Comparison of ENCODE assay signal across 1 cellular context in the genomic region with DNA sequence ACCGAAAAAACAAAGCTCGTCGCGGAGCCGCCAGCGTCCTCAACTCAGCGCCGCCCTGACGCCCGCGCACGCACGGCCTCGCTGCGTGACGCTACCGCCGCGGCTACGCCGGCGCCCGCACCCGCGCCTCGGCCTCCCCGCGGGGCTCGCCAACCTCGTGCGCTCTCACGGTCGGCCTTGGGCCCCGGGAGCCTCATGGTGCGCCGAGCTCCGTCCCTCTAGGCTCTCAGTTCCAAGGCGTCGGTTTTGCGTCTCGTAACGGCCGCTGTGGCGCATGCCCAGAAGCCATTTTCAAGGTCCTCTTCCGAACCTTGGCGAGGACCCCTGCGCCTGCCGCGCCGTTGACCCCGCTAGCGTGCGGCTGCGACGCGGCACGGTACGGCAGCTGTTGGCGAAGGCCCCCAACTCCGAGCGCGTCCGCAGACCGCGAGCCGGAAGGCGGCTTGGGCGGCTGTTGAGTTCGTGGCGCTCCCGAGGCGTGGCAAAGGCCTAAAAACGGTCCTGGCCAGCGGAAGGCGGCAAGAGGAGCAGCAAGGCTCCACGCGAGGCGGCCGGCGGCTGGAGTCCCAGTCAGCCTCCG.
A peak's percentile ranks its signal among the peaks of the same experiment; 100 is the strongest.
TF ChIP-seq lines count a peak whose summit lies in the region.

A gene (minus strand): TSS at position 64 of the 580 bp plus-strand sequence. CDS start 1,209 bp downstream, outside the sequence.

TF ChIP-seq in GM12878, 131 proteins besides CTCF, POLR2A, EP300 and RAD21 (continued from another document and continues in another):
- TF ChIP-seq STAT1 (conservative IDR thresholded peaks at IDR 0.05), result peak; percentile 56; the same call in 1 of the 2 replicates
- TF ChIP-seq, protein P1, sequence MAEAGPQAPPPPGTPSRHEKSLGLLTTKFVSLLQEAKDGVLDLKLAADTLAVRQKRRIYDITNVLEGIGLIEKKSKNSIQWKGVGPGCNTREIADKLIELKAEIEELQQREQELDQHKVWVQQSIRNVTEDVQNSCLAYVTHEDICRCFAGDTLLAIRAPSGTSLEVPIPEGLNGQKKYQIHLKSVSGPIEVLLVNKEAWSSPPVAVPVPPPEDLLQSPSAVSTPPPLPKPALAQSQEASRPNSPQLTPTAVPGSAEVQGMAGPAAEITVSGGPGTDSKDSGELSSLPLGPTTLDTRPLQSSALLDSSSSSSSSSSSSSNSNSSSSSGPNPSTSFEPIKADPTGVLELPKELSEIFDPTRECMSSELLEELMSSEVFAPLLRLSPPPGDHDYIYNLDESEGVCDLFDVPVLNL (IDR thresholded peaks at IDR 0.05; ENCODE audit: low read depth, low read length), result no peak
- TF ChIP-seq NR2C2 (IDR thresholded peaks at IDR 0.05; ENCODE audit: borderline replicate concordance, control insufficient read depth, insufficient read length, low read depth), result no peak
- TF ChIP-seq, protein P2, sequence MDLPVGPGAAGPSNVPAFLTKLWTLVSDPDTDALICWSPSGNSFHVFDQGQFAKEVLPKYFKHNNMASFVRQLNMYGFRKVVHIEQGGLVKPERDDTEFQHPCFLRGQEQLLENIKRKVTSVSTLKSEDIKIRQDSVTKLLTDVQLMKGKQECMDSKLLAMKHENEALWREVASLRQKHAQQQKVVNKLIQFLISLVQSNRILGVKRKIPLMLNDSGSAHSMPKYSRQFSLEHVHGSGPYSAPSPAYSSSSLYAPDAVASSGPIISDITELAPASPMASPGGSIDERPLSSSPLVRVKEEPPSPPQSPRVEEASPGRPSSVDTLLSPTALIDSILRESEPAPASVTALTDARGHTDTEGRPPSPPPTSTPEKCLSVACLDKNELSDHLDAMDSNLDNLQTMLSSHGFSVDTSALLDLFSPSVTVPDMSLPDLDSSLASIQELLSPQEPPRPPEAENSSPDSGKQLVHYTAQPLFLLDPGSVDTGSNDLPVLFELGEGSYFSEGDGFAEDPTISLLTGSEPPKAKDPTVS (IDR thresholded peaks at IDR 0.05; ENCODE audit: low read depth, low read length), result no peak
- TF ChIP-seq, protein P3, sequence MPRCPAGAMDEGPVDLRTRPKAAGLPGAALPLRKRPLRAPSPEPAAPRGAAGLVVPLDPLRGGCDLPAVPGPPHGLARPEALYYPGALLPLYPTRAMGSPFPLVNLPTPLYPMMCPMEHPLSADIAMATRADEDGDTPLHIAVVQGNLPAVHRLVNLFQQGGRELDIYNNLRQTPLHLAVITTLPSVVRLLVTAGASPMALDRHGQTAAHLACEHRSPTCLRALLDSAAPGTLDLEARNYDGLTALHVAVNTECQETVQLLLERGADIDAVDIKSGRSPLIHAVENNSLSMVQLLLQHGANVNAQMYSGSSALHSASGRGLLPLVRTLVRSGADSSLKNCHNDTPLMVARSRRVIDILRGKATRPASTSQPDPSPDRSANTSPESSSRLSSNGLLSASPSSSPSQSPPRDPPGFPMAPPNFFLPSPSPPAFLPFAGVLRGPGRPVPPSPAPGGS (IDR thresholded peaks at IDR 0.05; ENCODE audit: borderline replicate concordance, insufficient read depth, low read depth, low read length, poor library complexity, severe bottlenecking), result no peak
- no peak for TF ChIP-seq RBBP5 (conservative IDR thresholded peaks at IDR 0.05)
- no peak for TF ChIP-seq STAT3 (IDR thresholded peaks at IDR 0.05; ENCODE audit: low read depth, low read length)
- TF ChIP-seq RAD51 (IDR thresholded peaks at IDR 0.05), result no peak
- TF ChIP-seq, protein P4, sequence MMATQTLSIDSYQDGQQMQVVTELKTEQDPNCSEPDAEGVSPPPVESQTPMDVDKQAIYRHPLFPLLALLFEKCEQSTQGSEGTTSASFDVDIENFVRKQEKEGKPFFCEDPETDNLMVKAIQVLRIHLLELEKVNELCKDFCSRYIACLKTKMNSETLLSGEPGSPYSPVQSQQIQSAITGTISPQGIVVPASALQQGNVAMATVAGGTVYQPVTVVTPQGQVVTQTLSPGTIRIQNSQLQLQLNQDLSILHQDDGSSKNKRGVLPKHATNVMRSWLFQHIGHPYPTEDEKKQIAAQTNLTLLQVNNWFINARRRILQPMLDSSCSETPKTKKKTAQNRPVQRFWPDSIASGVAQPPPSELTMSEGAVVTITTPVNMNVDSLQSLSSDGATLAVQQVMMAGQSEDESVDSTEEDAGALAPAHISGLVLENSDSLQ (IDR thresholded peaks at IDR 0.05), result no peak
- TF ChIP-seq EZH2 (IDR thresholded peaks at IDR 0.05; ENCODE audit: borderline replicate concordance, control insufficient read depth, low read depth, low read length), result no peak
- TF ChIP-seq SREBF2 (IDR thresholded peaks at IDR 0.05; ENCODE audit: low read length), result no peak
- TF ChIP-seq BACH1 (IDR thresholded peaks at IDR 0.05; ENCODE audit: borderline replicate concordance), result peak; percentile 24; the same call in 1 of the 2 replicates
- TF ChIP-seq BRCA1 (IDR thresholded peaks at IDR 0.05; ENCODE audit: low read depth, low read length), result no peak
- TF ChIP-seq, protein P5, sequence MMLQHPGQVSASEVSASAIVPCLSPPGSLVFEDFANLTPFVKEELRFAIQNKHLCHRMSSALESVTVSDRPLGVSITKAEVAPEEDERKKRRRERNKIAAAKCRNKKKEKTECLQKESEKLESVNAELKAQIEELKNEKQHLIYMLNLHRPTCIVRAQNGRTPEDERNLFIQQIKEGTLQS (IDR thresholded peaks at IDR 0.05; ENCODE audit: borderline replicate concordance, extremely low read depth, low read depth, low read length), result no peak
- TF ChIP-seq TCF3 (IDR thresholded peaks at IDR 0.05; ENCODE audit: borderline replicate concordance, insufficient read depth, low read depth, low read length), result peak; percentile 38; the same call in 1 of the 2 replicates
- TF ChIP-seq, protein P6, sequence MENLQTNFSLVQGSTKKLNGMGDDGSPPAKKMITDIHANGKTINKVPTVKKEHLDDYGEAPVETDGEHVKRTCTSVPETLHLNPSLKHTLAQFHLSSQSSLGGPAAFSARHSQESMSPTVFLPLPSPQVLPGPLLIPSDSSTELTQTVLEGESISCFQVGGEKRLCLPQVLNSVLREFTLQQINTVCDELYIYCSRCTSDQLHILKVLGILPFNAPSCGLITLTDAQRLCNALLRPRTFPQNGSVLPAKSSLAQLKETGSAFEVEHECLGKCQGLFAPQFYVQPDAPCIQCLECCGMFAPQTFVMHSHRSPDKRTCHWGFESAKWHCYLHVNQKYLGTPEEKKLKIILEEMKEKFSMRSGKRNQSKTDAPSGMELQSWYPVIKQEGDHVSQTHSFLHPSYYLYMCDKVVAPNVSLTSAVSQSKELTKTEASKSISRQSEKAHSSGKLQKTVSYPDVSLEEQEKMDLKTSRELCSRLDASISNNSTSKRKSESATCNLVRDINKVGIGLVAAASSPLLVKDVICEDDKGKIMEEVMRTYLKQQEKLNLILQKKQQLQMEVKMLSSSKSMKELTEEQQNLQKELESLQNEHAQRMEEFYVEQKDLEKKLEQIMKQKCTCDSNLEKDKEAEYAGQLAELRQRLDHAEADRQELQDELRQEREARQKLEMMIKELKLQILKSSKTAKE (IDR thresholded peaks at IDR 0.05; ENCODE audit: low read depth, poor library complexity, severe bottlenecking), result no peak
- no peak for TF ChIP-seq MEF2A (IDR thresholded peaks at IDR 0.05; ENCODE audit: insufficient read depth, low read depth, low read length)
- TF ChIP-seq, protein P7, sequence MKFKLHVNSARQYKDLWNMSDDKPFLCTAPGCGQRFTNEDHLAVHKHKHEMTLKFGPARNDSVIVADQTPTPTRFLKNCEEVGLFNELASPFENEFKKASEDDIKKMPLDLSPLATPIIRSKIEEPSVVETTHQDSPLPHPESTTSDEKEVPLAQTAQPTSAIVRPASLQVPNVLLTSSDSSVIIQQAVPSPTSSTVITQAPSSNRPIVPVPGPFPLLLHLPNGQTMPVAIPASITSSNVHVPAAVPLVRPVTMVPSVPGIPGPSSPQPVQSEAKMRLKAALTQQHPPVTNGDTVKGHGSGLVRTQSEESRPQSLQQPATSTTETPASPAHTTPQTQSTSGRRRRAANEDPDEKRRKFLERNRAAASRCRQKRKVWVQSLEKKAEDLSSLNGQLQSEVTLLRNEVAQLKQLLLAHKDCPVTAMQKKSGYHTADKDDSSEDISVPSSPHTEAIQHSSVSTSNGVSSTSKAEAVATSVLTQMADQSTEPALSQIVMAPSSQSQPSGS (IDR thresholded peaks at IDR 0.05; ENCODE audit: low read length), result no peak
- TF ChIP-seq, protein P8, sequence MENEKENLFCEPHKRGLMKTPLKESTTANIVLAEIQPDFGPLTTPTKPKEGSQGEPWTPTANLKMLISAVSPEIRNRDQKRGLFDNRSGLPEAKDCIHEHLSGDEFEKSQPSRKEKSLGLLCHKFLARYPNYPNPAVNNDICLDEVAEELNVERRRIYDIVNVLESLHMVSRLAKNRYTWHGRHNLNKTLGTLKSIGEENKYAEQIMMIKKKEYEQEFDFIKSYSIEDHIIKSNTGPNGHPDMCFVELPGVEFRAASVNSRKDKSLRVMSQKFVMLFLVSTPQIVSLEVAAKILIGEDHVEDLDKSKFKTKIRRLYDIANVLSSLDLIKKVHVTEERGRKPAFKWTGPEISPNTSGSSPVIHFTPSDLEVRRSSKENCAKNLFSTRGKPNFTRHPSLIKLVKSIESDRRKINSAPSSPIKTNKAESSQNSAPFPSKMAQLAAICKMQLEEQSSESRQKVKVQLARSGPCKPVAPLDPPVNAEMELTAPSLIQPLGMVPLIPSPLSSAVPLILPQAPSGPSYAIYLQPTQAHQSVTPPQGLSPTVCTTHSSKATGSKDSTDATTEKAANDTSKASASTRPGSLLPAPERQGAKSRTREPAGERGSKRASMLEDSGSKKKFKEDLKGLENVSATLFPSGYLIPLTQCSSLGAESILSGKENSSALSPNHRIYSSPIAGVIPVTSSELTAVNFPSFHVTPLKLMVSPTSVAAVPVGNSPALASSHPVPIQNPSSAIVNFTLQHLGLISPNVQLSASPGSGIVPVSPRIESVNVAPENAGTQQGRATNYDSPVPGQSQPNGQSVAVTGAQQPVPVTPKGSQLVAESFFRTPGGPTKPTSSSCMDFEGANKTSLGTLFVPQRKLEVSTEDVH (IDR thresholded peaks at IDR 0.05; ENCODE audit: low read depth, partially characterized antibody), result no peak
- TF ChIP-seq RB1 (IDR thresholded peaks at IDR 0.05; ENCODE audit: borderline replicate concordance), result 0 out of 2 replicates have a peak, but pooled peaks have one; percentile 75
- TF ChIP-seq IKZF2 (IDR thresholded peaks at IDR 0.05), result no peak
- TF ChIP-seq, protein P9, sequence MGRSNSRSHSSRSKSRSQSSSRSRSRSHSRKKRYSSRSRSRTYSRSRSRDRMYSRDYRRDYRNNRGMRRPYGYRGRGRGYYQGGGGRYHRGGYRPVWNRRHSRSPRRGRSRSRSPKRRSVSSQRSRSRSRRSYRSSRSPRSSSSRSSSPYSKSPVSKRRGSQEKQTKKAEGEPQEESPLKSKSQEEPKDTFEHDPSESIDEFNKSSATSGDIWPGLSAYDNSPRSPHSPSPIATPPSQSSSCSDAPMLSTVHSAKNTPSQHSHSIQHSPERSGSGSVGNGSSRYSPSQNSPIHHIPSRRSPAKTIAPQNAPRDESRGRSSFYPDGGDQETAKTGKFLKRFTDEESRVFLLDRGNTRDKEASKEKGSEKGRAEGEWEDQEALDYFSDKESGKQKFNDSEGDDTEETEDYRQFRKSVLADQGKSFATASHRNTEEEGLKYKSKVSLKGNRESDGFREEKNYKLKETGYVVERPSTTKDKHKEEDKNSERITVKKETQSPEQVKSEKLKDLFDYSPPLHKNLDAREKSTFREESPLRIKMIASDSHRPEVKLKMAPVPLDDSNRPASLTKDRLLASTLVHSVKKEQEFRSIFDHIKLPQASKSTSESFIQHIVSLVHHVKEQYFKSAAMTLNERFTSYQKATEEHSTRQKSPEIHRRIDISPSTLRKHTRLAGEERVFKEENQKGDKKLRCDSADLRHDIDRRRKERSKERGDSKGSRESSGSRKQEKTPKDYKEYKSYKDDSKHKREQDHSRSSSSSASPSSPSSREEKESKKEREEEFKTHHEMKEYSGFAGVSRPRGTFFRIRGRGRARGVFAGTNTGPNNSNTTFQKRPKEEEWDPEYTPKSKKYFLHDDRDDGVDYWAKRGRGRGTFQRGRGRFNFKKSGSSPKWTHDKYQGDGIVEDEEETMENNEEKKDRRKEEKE (IDR thresholded peaks at IDR 0.05), result no peak
- TF ChIP-seq MTA3 (IDR thresholded peaks at IDR 0.05; ENCODE audit: borderline replicate concordance, low read length), result no peak; the same call in 1 of the 2 replicates
- no peak for TF ChIP-seq FOXK2 (IDR thresholded peaks at IDR 0.05)
- TF ChIP-seq YY1 (IDR thresholded peaks at IDR 0.05; ENCODE audit: low read depth, low read length), result peak; percentile 67
- TF ChIP-seq SUZ12 (IDR thresholded peaks at IDR 0.05; ENCODE audit: unreplicated experiment), result no peak
- TF ChIP-seq MXI1 (IDR thresholded peaks at IDR 0.05; ENCODE audit: low read depth, low read length), result no peak; the same call in 1 of the 2 replicates
- TF ChIP-seq RCOR1 (conservative IDR thresholded peaks at IDR 0.05; ENCODE audit: low read depth, low read length), result 0 out of 2 replicates have a peak, but pooled peaks have one; percentile 31
- TF ChIP-seq, protein P10, sequence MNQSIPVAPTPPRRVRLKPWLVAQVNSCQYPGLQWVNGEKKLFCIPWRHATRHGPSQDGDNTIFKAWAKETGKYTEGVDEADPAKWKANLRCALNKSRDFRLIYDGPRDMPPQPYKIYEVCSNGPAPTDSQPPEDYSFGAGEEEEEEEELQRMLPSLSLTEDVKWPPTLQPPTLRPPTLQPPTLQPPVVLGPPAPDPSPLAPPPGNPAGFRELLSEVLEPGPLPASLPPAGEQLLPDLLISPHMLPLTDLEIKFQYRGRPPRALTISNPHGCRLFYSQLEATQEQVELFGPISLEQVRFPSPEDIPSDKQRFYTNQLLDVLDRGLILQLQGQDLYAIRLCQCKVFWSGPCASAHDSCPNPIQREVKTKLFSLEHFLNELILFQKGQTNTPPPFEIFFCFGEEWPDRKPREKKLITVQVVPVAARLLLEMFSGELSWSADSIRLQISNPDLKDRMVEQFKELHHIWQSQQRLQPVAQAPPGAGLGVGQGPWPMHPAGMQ (IDR thresholded peaks at IDR 0.05; ENCODE audit: borderline replicate concordance), result no peak
- no peak for TF ChIP-seq CBFB (IDR thresholded peaks at IDR 0.05; ENCODE audit: low read depth)
- TF ChIP-seq, protein P11, sequence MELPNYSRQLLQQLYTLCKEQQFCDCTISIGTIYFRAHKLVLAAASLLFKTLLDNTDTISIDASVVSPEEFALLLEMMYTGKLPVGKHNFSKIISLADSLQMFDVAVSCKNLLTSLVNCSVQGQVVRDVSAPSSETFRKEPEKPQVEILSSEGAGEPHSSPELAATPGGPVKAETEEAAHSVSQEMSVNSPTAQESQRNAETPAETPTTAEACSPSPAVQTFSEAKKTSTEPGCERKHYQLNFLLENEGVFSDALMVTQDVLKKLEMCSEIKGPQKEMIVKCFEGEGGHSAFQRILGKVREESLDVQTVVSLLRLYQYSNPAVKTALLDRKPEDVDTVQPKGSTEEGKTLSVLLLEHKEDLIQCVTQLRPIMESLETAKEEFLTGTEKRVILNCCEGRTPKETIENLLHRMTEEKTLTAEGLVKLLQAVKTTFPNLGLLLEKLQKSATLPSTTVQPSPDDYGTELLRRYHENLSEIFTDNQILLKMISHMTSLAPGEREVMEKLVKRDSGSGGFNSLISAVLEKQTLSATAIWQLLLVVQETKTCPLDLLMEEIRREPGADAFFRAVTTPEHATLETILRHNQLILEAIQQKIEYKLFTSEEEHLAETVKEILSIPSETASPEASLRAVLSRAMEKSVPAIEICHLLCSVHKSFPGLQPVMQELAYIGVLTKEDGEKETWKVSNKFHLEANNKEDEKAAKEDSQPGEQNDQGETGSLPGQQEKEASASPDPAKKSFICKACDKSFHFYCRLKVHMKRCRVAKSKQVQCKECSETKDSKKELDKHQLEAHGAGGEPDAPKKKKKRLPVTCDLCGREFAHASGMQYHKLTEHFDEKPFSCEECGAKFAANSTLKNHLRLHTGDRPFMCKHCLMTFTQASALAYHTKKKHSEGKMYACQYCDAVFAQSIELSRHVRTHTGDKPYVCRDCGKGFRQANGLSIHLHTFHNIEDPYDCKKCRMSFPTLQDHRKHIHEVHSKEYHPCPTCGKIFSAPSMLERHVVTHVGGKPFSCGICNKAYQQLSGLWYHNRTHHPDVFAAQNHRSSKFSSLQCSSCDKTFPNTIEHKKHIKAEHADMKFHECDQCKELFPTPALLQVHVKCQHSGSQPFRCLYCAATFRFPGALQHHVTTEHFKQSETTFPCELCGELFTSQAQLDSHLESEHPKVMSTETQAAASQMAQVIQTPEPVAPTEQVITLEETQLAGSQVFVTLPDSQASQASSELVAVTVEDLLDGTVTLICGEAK (IDR thresholded peaks at IDR 0.05; ENCODE audit: borderline replicate concordance), result no peak
